Comparison of ENCODE assay signal across 9 cellular contexts in the genomic region with DNA sequence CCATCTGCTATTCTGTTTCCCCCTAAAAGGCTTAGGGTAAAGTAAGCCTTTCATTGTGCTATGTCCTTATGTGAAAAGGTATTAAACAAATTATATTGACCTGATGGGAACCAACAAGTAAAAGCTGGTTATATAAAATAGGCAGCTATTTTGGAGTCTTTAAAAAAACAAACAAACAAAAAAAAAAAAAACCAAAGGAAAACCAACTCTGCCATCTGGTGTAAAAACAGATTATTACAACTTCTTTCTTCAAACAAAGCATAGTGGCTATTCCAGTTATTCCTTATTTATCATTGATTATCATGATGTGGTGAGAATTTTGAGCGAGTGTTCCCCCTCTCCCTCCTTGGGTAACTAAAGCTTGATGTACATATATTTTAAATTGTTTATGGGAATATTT.
DNase-seq lines count a peak whose midpoint lies in the region; ATAC-seq, FAIRE-seq and TF ChIP-seq lines count a peak whose summit lies in the region.
"Had no signal": no experiment of that assay in that cellular context is flagged by ENCODE, and none has a peak within 500 bp of the region (broad histone marks: within the 10 kb centered on the region; RNA-seq: fewer than 3 reads in every experiment).

No MANE protein-coding gene starts in this region.

- FAIRE-seq in RCC 7860 (lab: Jason Lieb, UNC) (peak; percentile 81), GM12892 (lab: Jason Lieb, UNC) (no peak)

- DNase-seq in activated CD8-positive, alpha-beta T cell treated with anti-CD3 and anti-CD28 coated beads for 36 hours, result no peak
- no peak for DNase-seq in activated CD8-positive, alpha-beta T cell treated with anti-CD3 and anti-CD28 coated beads, Interleukin-2, amount 10 ng/mL, durations not matched to agents 7 days and 5 days
- DNase-seq in RCC 7860 (ENCODE audit: low spot score) (peak; percentile 17), foreskin fibroblast (peak in 1 of 2 donors; percentile 50), transverse colon (no peak), GM12892 (ENCODE audit: insufficient read length) (no peak)
- no peak for DNase-seq in activated CD4-positive, CD25-positive, alpha-beta regulatory T cell (lab: John Stamatoyannopoulos, UW)

- no peak overlapping the region for H3K4me3 ChIP-seq in foreskin fibroblast (ENCODE audit: low read depth in 1 of 2, low read length in 2 of 2)
- H3K4me3 ChIP-seq in transverse colon, result no peak overlapping the region

- POLR2A ChIA-PET in activated CD8-positive, alpha-beta T cell treated with anti-CD3 and anti-CD28 coated beads for 36 hours (lab: Charles Lee), result no interaction called here
- POLR2A ChIA-PET in activated CD8-positive, alpha-beta T cell treated with anti-CD3 and anti-CD28 coated beads, Interleukin-2, amount 10 ng/mL, durations not matched to agents 7 days and 5 days (lab: Charles Lee), result no interaction called here

- TF ChIP-seq EP300 in transverse colon (IDR thresholded peaks at IDR 0.05; ENCODE audit: low read depth), result no peak

- no peak for ATAC-seq in activated CD8-positive, alpha-beta T cell treated with anti-CD3 and anti-CD28 coated beads for 36 hours
- ATAC-seq in activated CD8-positive, alpha-beta T cell treated with anti-CD3 and anti-CD28 coated beads, Interleukin-2, amount 10 ng/mL, durations not matched to agents 7 days and 5 days, result no peak
- no peak for ATAC-seq in HG02852 (IDR thresholded peaks at IDR 0.05; ENCODE audit: unreplicated experiment)

- no peaks in the 10 kb centered on the region for H3K9me3 Mint-ChIP-seq in activated CD8-positive, alpha-beta T cell treated with anti-CD3 and anti-CD28 coated beads for 36 hours
- H3K9me3 Mint-ChIP-seq in activated CD8-positive, alpha-beta T cell treated with anti-CD3 and anti-CD28 coated beads, Interleukin-2, amount 10 ng/mL, durations not matched to agents 7 days and 5 days (ENCODE audit: insufficient read depth), result no peaks in the 10 kb centered on the region
- H3K9me3 Mint-ChIP-seq: T-helper 1 cell treated with Interleukin-12 subunit alpha and Interleukin-12 subunit beta and Interleukin-4 antibody, amounts not matched to agents 30 μg/mL and 1 μg/mL, for 36 hours had no signal

- intact Hi-C loops in activated CD8-positive, alpha-beta T cell treated with anti-CD3 and anti-CD28 coated beads for 36 hours (cut with micrococcal nuclease), result loop anchor here (1.0 kb wide), 1 partner anchor 151 kb away; no protein-coding TSS in a partner anchor
- intact Hi-C loops in transverse colon (cut with DNase I; ENCODE audit: low total_unique reads), result loop anchor here (2.0 kb wide), 1 partner anchor 150 kb away; no protein-coding TSS in a partner anchor

- no peak for TF ChIP-seq POLR2A in transverse colon (IDR thresholded peaks at IDR 0.05)
- no peak for TF ChIP-seq POLR2A in GM12892 (IDR thresholded peaks at IDR 0.05; ENCODE audit: low read depth, low read length)

- no peaks in the 10 kb centered on the region for H3K36me3 Mint-ChIP-seq in activated CD8-positive, alpha-beta T cell treated with anti-CD3 and anti-CD28 coated beads for 36 hours (ENCODE audit: low read depth)
- H3K36me3 Mint-ChIP-seq in activated CD8-positive, alpha-beta T cell treated with anti-CD3 and anti-CD28 coated beads, Interleukin-2, amount 10 ng/mL, durations not matched to agents 7 days and 5 days (ENCODE audit: low read depth), result no peaks in the 10 kb centered on the region

- WGBS in transverse colon (ENCODE audit: low coverage in 1 of 2), 2 donors, result 6 to 7% methylated on average over 1 of the region's 1 CpG

- H3K27ac Mint-ChIP-seq in activated CD8-positive, alpha-beta T cell treated with anti-CD3 and anti-CD28 coated beads for 36 hours, result no peak overlapping the region
- no peak overlapping the region for H3K27ac Mint-ChIP-seq in activated CD8-positive, alpha-beta T cell treated with anti-CD3 and anti-CD28 coated beads, Interleukin-2, amount 10 ng/mL, durations not matched to agents 7 days and 5 days
- H3K27ac Mint-ChIP-seq: T-helper 1 cell treated with Interleukin-12 subunit alpha and Interleukin-12 subunit beta and Interleukin-4 antibody, amounts not matched to agents 30 μg/mL and 1 μg/mL, for 36 hours had no signal

- no peak overlapping the region for H3K27ac ChIP-seq in transverse colon

- H3K9me3 ChIP-seq in transverse colon, result no peaks in the 10 kb centered on the region

- TF ChIP-seq CTCF in activated CD8-positive, alpha-beta T cell treated with anti-CD3 and anti-CD28 coated beads for 36 hours (IDR thresholded peaks at IDR 0.05), result peak; percentile 92
- TF ChIP-seq CTCF in foreskin fibroblast (IDR thresholded peaks at IDR 0.05; ENCODE audit: low read depth, low read length) (peak; percentile 8), transverse colon (IDR thresholded peaks at IDR 0.05) (peak; percentile 53 to 79 (median 62))

- H3K4me1 ChIP-seq in transverse colon, result peaks cover 0 to 20% (median 7%) of the 10 kb centered on the region in 4 donors

- no peaks in the 10 kb centered on the region for H3K27me3 ChIP-seq in transverse colon

- no peak overlapping the region for H3K4me3 Mint-ChIP-seq in activated CD8-positive, alpha-beta T cell treated with anti-CD3 and anti-CD28 coated beads for 36 hours
- no peak overlapping the region for H3K4me3 Mint-ChIP-seq in activated CD8-positive, alpha-beta T cell treated with anti-CD3 and anti-CD28 coated beads, Interleukin-2, amount 10 ng/mL, durations not matched to agents 7 days and 5 days
- H3K4me3 Mint-ChIP-seq: T-helper 1 cell treated with Interleukin-12 subunit alpha and Interleukin-12 subunit beta and Interleukin-4 antibody, amounts not matched to agents 30 μg/mL and 1 μg/mL, for 36 hours had no signal

- CTCF ChIA-PET in activated CD8-positive, alpha-beta T cell treated with anti-CD3 and anti-CD28 coated beads for 36 hours (lab: Charles Lee), result interaction anchor here (0.5 to 6.0 kb wide), 18 partner anchors 10 to 487 kb away, joined by 3 to 55 read pairs (median 4); no protein-coding TSS in a partner anchor
- CTCF ChIA-PET in activated CD8-positive, alpha-beta T cell treated with anti-CD3 and anti-CD28 coated beads, Interleukin-2, amount 10 ng/mL, durations not matched to agents 7 days and 5 days (lab: Charles Lee), result interaction anchor here (0.7 to 4.1 kb wide), 12 partner anchors 11 to 177 kb away, joined by 3 to 51 read pairs (median 4); partner anchors contain the start of gene FHL2

- in situ Hi-C loops in transverse colon (cut with MboI; ENCODE audit: low pct_ligation_motif_present in 1 of 4, low pct_unique_long_range_greater_than_20kb in 1 of 4, low sequenced_read_pairs in 3 of 4), result loop anchor here in 1 of 4 donors (10.0 kb wide), 1 partner anchor 146 kb away; no protein-coding TSS in a partner anchor

- no peaks in the 10 kb centered on the region for H3K36me3 ChIP-seq in transverse colon

- H3K27me3 Mint-ChIP-seq in activated CD8-positive, alpha-beta T cell treated with anti-CD3 and anti-CD28 coated beads for 36 hours, result no peaks in the 10 kb centered on the region
- no peaks in the 10 kb centered on the region for H3K27me3 Mint-ChIP-seq in activated CD8-positive, alpha-beta T cell treated with anti-CD3 and anti-CD28 coated beads, Interleukin-2, amount 10 ng/mL, durations not matched to agents 7 days and 5 days (ENCODE audit: low read depth)

- no peaks in the 10 kb centered on the region for H3K4me1 Mint-ChIP-seq in activated CD8-positive, alpha-beta T cell treated with anti-CD3 and anti-CD28 coated beads for 36 hours (ENCODE audit: low read depth)
- no peaks in the 10 kb centered on the region for H3K4me1 Mint-ChIP-seq in activated CD8-positive, alpha-beta T cell treated with anti-CD3 and anti-CD28 coated beads, Interleukin-2, amount 10 ng/mL, durations not matched to agents 7 days and 5 days (ENCODE audit: low read depth)

Comparison
In these comparisons a context has a peak if more than half of its experiments do, and no peak if none do; other contexts are left out.
1. CTCF ChIP-seq: peak in every context shown above with its lines; median percentile 92 in activated CD8-positive, alpha-beta T cell treated with anti-CD3 and anti-CD28 coated beads for 36 hours; 62 in transverse colon; 8 in foreskin fibroblast.